ENCODE assay signal across 8 cellular contexts in genomic region chr12:57173089-57173488, GRCh38. TPM values are rescaled to one million over a fixed set of nuclear protein-coding genes. Genes with fewer than 3 reads are reported as not detected.
DNase-seq lines count a peak whose midpoint lies in the region; ATAC-seq, FAIRE-seq and TF ChIP-seq lines count a peak whose summit lies in the region.

No MANE protein-coding gene starts in this region.

- no peak overlapping the region for H3K4me2 ChIP-seq in A549

- H3K4me3 ChIP-seq in A549 (no peak overlapping the region), fibroblast of the aortic adventitia (ENCODE audit: low read depth, low read length) (no peak overlapping the region)

- peak; percentile 58 to 72 for TF ChIP-seq RAD21 in A549 (conservative IDR thresholded peaks at IDR 0.05 in 1 of 2, IDR thresholded peaks at IDR 0.05 in 1 of 2)

- H3K9me3 ChIP-seq in A549, result no peaks in the 10 kb centered on the region

- peaks cover 18% of the 10 kb centered on the region for H3K4me1 ChIP-seq in A549

- peak; percentile 47 to 55 for DNase-seq in A549 (ENCODE audit: low read depth in 1 of 2, low spot score in 1 of 2)
- peak; percentile 48 for DNase-seq in UCSD-AML1 (lab: John Stamatoyannopoulos, UW; ENCODE audit: unreplicated experiment)
- DNase-seq in fibroblast of the aortic adventitia (ENCODE audit: low read depth), result no peak
- peak; percentile 35 for DNase-seq in stimulated activated CD4-positive, alpha-beta T cell treated with anti-CD3 and anti-CD28 coated beads, Interleukin-4, amount 100 ng/mL, for 1 hour
- DNase-seq in medulla oblongata (ENCODE audit: extremely low spot score), result no peak
- DNase-seq in activated effector memory CD4-positive, alpha-beta T cell treated with Interleukin-2 at 50 U/mL for 16 hours, result no peak
- no peak for DNase-seq in cortex of kidney (lab: John Stamatoyannopoulos, UW)

- CTCF ChIA-PET in A549 (lab: Yijun Ruan, JAX), result interaction anchor here (0.6 to 27.5 kb wide), 23 partner anchors 7 to 172 kb away, joined by 3 to 1152 read pairs (median 5); partner anchors contain the start of genes LRP1, LRP1-AS and STAT6

- no peak for FAIRE-seq in A549 (lab: Jason Lieb, UNC)

- TF ChIP-seq POLR2A in A549 (IDR thresholded peaks at IDR 0.05; ENCODE audit: low read length), result no peak

- WGBS in A549 (ENCODE audit: missing lambda C conversion rate), result 80% methylated on average over 3 of the region's 11 CpGs

- no peak for TF ChIP-seq EP300 in A549 (IDR thresholded peaks at IDR 0.05)

- ATAC-seq in A549, result peak; percentile 54 to 78; a peak in 4 of 6 replicates

- H3K27ac ChIP-seq in A549, result no peak overlapping the region

- peak; percentile 58 for TF ChIP-seq CTCF in A549 (IDR thresholded peaks at IDR 0.05)
- peak; percentile 74 for TF ChIP-seq CTCF in GM12874 (IDR thresholded peaks at IDR 0.05; ENCODE audit: insufficient read depth, low read depth, low read length)
- peak; percentile 56 for TF ChIP-seq CTCF in fibroblast of the aortic adventitia (IDR thresholded peaks at IDR 0.05; ENCODE audit: insufficient read depth, low read length)

- POLR2A ChIA-PET in A549 (lab: Yijun Ruan, JAX), result interaction anchor here (0.8 to 1.7 kb wide), 3 partner anchors 45 to 94 kb away, joined by 3 to 4 read pairs (median 4); partner anchors contain the start of gene LRP1

TF ChIP-seq in A549, 52 proteins besides CTCF, POLR2A, EP300 and RAD21:
- TF ChIP-seq FOSL2 (IDR thresholded peaks at IDR 0.05) (no peak), FOSL2 (CRISPR knock-in tag; IDR thresholded peaks at IDR 0.05) (no peak), SMC3 (IDR thresholded peaks at IDR 0.05) (peak; percentile 74)
TF ChIP-seq in A549: peak in this region for 1.

RNA-seq across cellular contexts. Expression of gene LRP1-AS, which starts 25.7 kb away (rescaled TPM):
- not detected in 2 replicates for polyA plus RNA-seq in A549 (2011; rRNA removed)
- not detected in 2 replicates for polyA plus RNA-seq in A549 (2012; cell fraction: cytosol; rRNA removed)
- not detected in 2 replicates for polyA plus RNA-seq in A549 (2012; cell fraction: nucleus; rRNA removed)
- not detected in 3 replicates for polyA plus RNA-seq in A549 (2017; fragmentation: RNase III; extraction: RNeasy Plus Mini Kit Qiagen cat#74134 plus additional on column Dnase treatment)
- not detected in 2 replicates for polyA minus RNA-seq in A549 (2011; rRNA and poly(A)+ RNA removed)
- not detected in 2 replicates for total RNA-seq in fibroblast of the aortic adventitia (ENCODE audit: low replicate concordance)

RNA-seq across cellular contexts. Expression of gene NXPH4, which starts 43.5 kb away (rescaled TPM):
- polyA plus RNA-seq in A549 (2011; rRNA removed), result 0.52 and 0.69 TPM in 2 replicates
- 1.9 and 2.9 TPM in 2 replicates for polyA plus RNA-seq in A549 (2012; cell fraction: cytosol; rRNA removed)
- polyA plus RNA-seq in A549 (2012; cell fraction: nucleus; rRNA removed), result 2.4 and 3.2 TPM in 2 replicates
- 3.3 to 4.5 TPM (median 3.5 TPM) in 3 replicates for polyA plus RNA-seq in A549 (2017; fragmentation: RNase III; extraction: RNeasy Plus Mini Kit Qiagen cat#74134 plus additional on column Dnase treatment)
- 0.95 and 1.5 TPM in 2 replicates for polyA minus RNA-seq in A549 (2011; rRNA and poly(A)+ RNA removed)
- total RNA-seq in fibroblast of the aortic adventitia (ENCODE audit: low replicate concordance), result 1.9 and 2.4 TPM in 2 replicates

RNA-seq across cellular contexts. Expression of gene LRP1, which starts 44.8 kb away (rescaled TPM):
- polyA plus RNA-seq in A549 (2011; rRNA removed) (5.6 and 11.5 TPM in 2 replicates), A549 (2017; fragmentation: RNase III; extraction: RNeasy Plus Mini Kit Qiagen cat#74134 plus additional on column Dnase treatment) (8.6 to 9.6 TPM (median 9.4 TPM) in 3 replicates)
- 7.1 and 9.2 TPM in 2 replicates for polyA plus RNA-seq in A549 (2012; cell fraction: cytosol; rRNA removed)
- polyA plus RNA-seq in A549 (2012; cell fraction: nucleus; rRNA removed), result 44.5 and 50.9 TPM in 2 replicates
- polyA minus RNA-seq in A549 (2011; rRNA and poly(A)+ RNA removed), result 49.2 and 54.7 TPM in 2 replicates
- total RNA-seq in fibroblast of the aortic adventitia (ENCODE audit: low replicate concordance), result 381 and 541 TPM in 2 replicates

RNA-seq across cellular contexts. Expression of gene SHMT2, which starts 56.4 kb away (rescaled TPM):
- 110 and 113 TPM in 2 replicates for polyA plus RNA-seq in A549 (2011; rRNA removed)
- polyA plus RNA-seq in A549 (2012; cell fraction: cytosol; rRNA removed), result 303 and 306 TPM in 2 replicates
- polyA plus RNA-seq in A549 (2012; cell fraction: nucleus; rRNA removed), result 517 and 642 TPM in 2 replicates
- polyA plus RNA-seq in A549 (2017; fragmentation: RNase III; extraction: RNeasy Plus Mini Kit Qiagen cat#74134 plus additional on column Dnase treatment), result 150 to 166 TPM (median 156 TPM) in 3 replicates
- 161 and 189 TPM in 2 replicates for polyA minus RNA-seq in A549 (2011; rRNA and poly(A)+ RNA removed)
- 233 and 303 TPM in 2 replicates for total RNA-seq in fibroblast of the aortic adventitia (ENCODE audit: low replicate concordance)

Comparison
In these comparisons a context has a peak if more than half of its experiments do, and no peak if none do; other contexts are left out.
1. DNase-seq: peak in A549 (2 of 2), UCSD-AML1 (single experiment) and stimulated activated CD4-positive, alpha-beta T cell treated with anti-CD3 and anti-CD28 coated beads, Interleukin-4, amount 100 ng/mL, for 1 hour (single experiment); none in fibroblast of the aortic adventitia (single experiment), medulla oblongata (single experiment), activated effector memory CD4-positive, alpha-beta T cell treated with Interleukin-2 at 50 U/mL for 16 hours (single experiment) and cortex of kidney (single experiment).
2. Peak in every context shown above with its lines, with median percentiles within 50 percentile points of each other: CTCF ChIP-seq.